In genomic region chr10:1126461-1126860, GRCh38 we compare ENCODE assay signal across 22 cellular contexts.
"Had no signal": no experiment of that assay in that cellular context is flagged by ENCODE, and none has a peak within 500 bp of the region (broad histone marks: within the 10 kb centered on the region; RNA-seq: fewer than 3 reads in every experiment).

No MANE protein-coding gene starts in this region.

- ATAC-seq: gastrocnemius medialis; heart right ventricle; lower lobe of right lung; pancreas; right cardiac atrium; stimulated activated naive CD8-positive, alpha-beta T cell treated with anti-CD3 and anti-CD28 coated beads, Interleukin-15, Interleukin-2, amounts not matched to agents 100 U/mL and 50 U/mL, for 24 hours had no signal

- H3K27ac Mint-ChIP-seq: memory B cell, mesothelial cell of epicardium, nephron, progenitor cell of endocrine pancreas, type B pancreatic cell had no signal

- DNase-seq: cortex of kidney; dorsolateral prefrontal cortex; effector CD8-positive, alpha-beta T cell; gastrocnemius medialis; heart right ventricle; hypothalamus; left ventricle myocardium inferior; lower lobe of right lung; occipital lobe; pancreas; right cardiac atrium; small intestine; stimulated activated CD4-positive, alpha-beta T cell treated with anti-CD3 and anti-CD28 coated beads, Interleukin-12 subunit alpha, Interleukin-12 subunit beta, amount 100 ng/mL, for 4 hours; stimulated activated naive CD8-positive, alpha-beta T cell treated with anti-CD3 and anti-CD28 coated beads, Interleukin-15, Interleukin-2, amounts not matched to agents 100 U/mL and 50 U/mL, for 24 hours; thyroid gland had no signal

- H3K27me3 Mint-ChIP-seq: memory B cell, progenitor cell of endocrine pancreas, type B pancreatic cell had no signal

- H3K9me3 Mint-ChIP-seq: memory B cell, mesothelial cell of epicardium, nephron, type B pancreatic cell had no signal

- H3K4me1 Mint-ChIP-seq: mesothelial cell of epicardium had no signal

- H3K4me1 ChIP-seq: esophagus muscularis mucosa, gastrocnemius medialis, lower lobe of right lung, pancreas, suprapubic skin had no signal

- H3K27ac ChIP-seq: esophagus muscularis mucosa, gastrocnemius medialis, heart right ventricle, left ventricle myocardium inferior, lower lobe of right lung, pancreas, suprapubic skin, thyroid gland had no signal

- H3K27me3 ChIP-seq: dorsolateral prefrontal cortex, esophagus muscularis mucosa, gastrocnemius medialis, heart right ventricle, pancreas, suprapubic skin, thyroid gland had no signal

- H3K4me3 Mint-ChIP-seq: memory B cell, mesothelial cell of epicardium, nephron, type B pancreatic cell had no signal

- H3K9me3 ChIP-seq: esophagus muscularis mucosa, gastrocnemius medialis, heart right ventricle, left ventricle myocardium inferior, lower lobe of right lung, pancreas, suprapubic skin, thyroid gland had no signal

- H3K4me3 ChIP-seq: dorsolateral prefrontal cortex, esophagus muscularis mucosa, gastrocnemius medialis, heart right ventricle, left ventricle myocardium inferior, lower lobe of right lung, pancreas, suprapubic skin, thyroid gland had no signal
